ENCODE assay signal across 23 cellular contexts in the genomic region with DNA sequence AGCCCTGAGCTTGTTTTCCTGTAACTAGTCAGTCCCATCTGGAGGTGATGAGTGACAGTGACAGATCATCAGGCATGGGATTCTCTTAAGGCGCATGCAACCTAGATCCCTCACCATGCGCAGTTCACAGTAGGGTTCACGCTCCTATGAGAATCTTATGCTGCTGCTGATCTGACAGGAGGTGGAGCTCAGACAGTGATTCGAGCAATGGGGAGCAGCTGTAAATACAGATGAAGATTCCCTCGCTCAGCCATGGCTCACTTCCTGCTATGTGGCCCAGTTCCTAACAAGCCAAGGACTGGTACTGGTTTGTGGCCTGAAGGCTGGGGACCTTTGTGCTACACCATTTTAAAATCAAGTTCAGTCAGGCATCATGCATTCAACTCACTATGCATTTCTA.
DNase-seq lines count a peak whose midpoint lies in the region; ATAC-seq, FAIRE-seq and TF ChIP-seq lines count a peak whose summit lies in the region.
"Had no signal": no experiment of that assay in that cellular context is flagged by ENCODE, and none has a peak within 500 bp of the region (broad histone marks: within the 10 kb centered on the region; RNA-seq: fewer than 3 reads in every experiment).

No MANE protein-coding gene starts in this region.

- WGBS in IMR-90 (ENCODE audit: extremely low coverage in 2 of 2, insufficient read length in 1 of 2), 2 experiments, result no CpG with 5 or more reads among the region's 5 CpGs
- WGBS in thyroid gland, 2 donors, result 97 to 98% methylated on average over 5 of the region's 5 CpGs

- H3K36me3 Mint-ChIP-seq in astrocyte (ENCODE audit: low read depth, unreplicated experiment) (peaks cover 4% of the 10 kb centered on the region), neural progenitor cell (peaks cover 14% of the 10 kb centered on the region)
- no peaks in the 10 kb centered on the region for H3K36me3 Mint-ChIP-seq in naive thymus-derived CD4-positive, alpha-beta T cell
- H3K36me3 Mint-ChIP-seq: CD14-positive monocyte; CD4-positive, alpha-beta memory T cell; IgD-negative memory B cell had no signal

- H4K91ac ChIP-seq in IMR-90 (ENCODE audit: insufficient read depth, low read depth, low read length), result no peak overlapping the region; the same call in 1 of the 2 replicates

- CTCF ChIA-PET in IMR-90 (lab: Yijun Ruan, JAX), result no interaction called here
- CTCF ChIA-PET in naive thymus-derived CD4-positive, alpha-beta T cell (lab: Charles Lee), result no interaction called here

- H3K4ac ChIP-seq in IMR-90 (ENCODE audit: low read depth, low read length), result 0 out of 2 replicates have a peak overlapping the region, but pooled peaks have one; percentile 21

- no peaks in the 10 kb centered on the region for H3K27me3 ChIP-seq in IMR-90 (ENCODE audit: control insufficient read depth, insufficient read depth, low read length)
- no peaks in the 10 kb centered on the region for H3K27me3 ChIP-seq in astrocyte (ENCODE audit: insufficient read depth, low read length)
- no peaks in the 10 kb centered on the region for H3K27me3 ChIP-seq in thyroid gland
- no peaks in the 10 kb centered on the region for H3K27me3 ChIP-seq in neural progenitor cell
- H3K27me3 ChIP-seq in naive thymus-derived CD4-positive, alpha-beta T cell (ENCODE audit: control insufficient read depth in 2 of 2, insufficient read depth in 2 of 2, low read length in 2 of 2), result no peaks in the 10 kb centered on the region
- H3K27me3 ChIP-seq: BLaER1 had no signal

- no peak overlapping the region for H4K8ac ChIP-seq in IMR-90 (ENCODE audit: low read depth in 2 of 2, low read length in 2 of 2)

- H3K4me2 ChIP-seq in IMR-90 (ENCODE audit: low read depth, low read length), result no peak overlapping the region
- no peak overlapping the region for H3K4me2 ChIP-seq in astrocyte (ENCODE audit: low read length)
- no peak overlapping the region for H3K4me2 ChIP-seq in neural progenitor cell
- H3K4me2 ChIP-seq: A549, BLaER1 had no signal

- no peak overlapping the region for H3K18ac ChIP-seq in IMR-90 (ENCODE audit: low read depth, low read length)

- no peak overlapping the region for H2AK5ac ChIP-seq in IMR-90 (ENCODE audit: low read depth, low read length)

- in situ Hi-C loops in IMR-90 (cut with MboI; ENCODE audit: low sequenced_read_pairs), result no loop called here

- FAIRE-seq in astrocyte (lab: Jason Lieb, UNC), result no peak
- FAIRE-seq: G401.6 had no signal

- no peaks in the 10 kb centered on the region for H3F3A ChIP-seq in neural progenitor cell (ENCODE audit: low read depth)

- dilution Hi-C loops in IMR-90 (cut with HindIII; ENCODE audit: low sequenced_read_pairs, unreplicated experiment), result no loop called here

- no peaks in the 10 kb centered on the region for H3K27me3 Mint-ChIP-seq in astrocyte (ENCODE audit: low read depth, unreplicated experiment)
- no peaks in the 10 kb centered on the region for H3K27me3 Mint-ChIP-seq in neural progenitor cell (ENCODE audit: insufficient read depth, low read depth)
- H3K27me3 Mint-ChIP-seq in naive thymus-derived CD4-positive, alpha-beta T cell, result peaks cover 0 to 16% (median 4%) of the 10 kb centered on the region in 5 donors
- H3K27me3 Mint-ChIP-seq: IgD-negative memory B cell had no signal

- no peaks in the 10 kb centered on the region for H3K79me1 ChIP-seq in IMR-90 (ENCODE audit: low read depth in 1 of 2, low read length in 2 of 2)

- no peak overlapping the region for H3K23ac ChIP-seq in IMR-90 (ENCODE audit: low read depth, low read length)

- no peak overlapping the region for H3K4me3 ChIP-seq in IMR-90 (ENCODE audit: insufficient read depth, low read depth, low read length)
- H3K4me3 ChIP-seq in astrocyte (ENCODE audit: insufficient read depth, low read depth, low read length), result no peak overlapping the region
- no peak overlapping the region for H3K4me3 ChIP-seq in thyroid gland (replicated peaks in 1 of 3)
- no peak overlapping the region for H3K4me3 ChIP-seq in neural progenitor cell
- H3K4me3 ChIP-seq in naive thymus-derived CD4-positive, alpha-beta T cell (ENCODE audit: low read length), result no peak overlapping the region
- H3K4me3 ChIP-seq: A549, BLaER1 had no signal

- H3K27ac Mint-ChIP-seq in astrocyte (ENCODE audit: unreplicated experiment) (peak overlapping the region; percentile 47), neural progenitor cell (no peak overlapping the region)
- no peak overlapping the region for H3K27ac Mint-ChIP-seq in naive thymus-derived CD4-positive, alpha-beta T cell
- H3K27ac Mint-ChIP-seq: CD14-positive monocyte; CD4-positive, alpha-beta memory T cell; IgD-negative memory B cell had no signal

- BruUV-seq in IMR-90 (replicated peaks; lab: Mats Ljungman, UMichigan), result no TSS peak

- no peak for TF ChIP-seq CTCF in IMR-90 (conservative IDR thresholded peaks at IDR 0.05; ENCODE audit: low read depth, low read length)
- no peak for TF ChIP-seq CTCF in astrocyte (IDR thresholded peaks at IDR 0.05; ENCODE audit: insufficient read depth, low read depth, low read length)
- TF ChIP-seq CTCF in thyroid gland (IDR thresholded peaks at IDR 0.05), result no peak
- TF ChIP-seq CTCF in neural progenitor cell (IDR thresholded peaks at IDR 0.05), result no peak

- no peak overlapping the region for H2BK120ac ChIP-seq in IMR-90 (ENCODE audit: low read depth, low read length)

- H2AFZ ChIP-seq in IMR-90 (replicated peaks; ENCODE audit: low read length, poor library complexity) (peak overlapping the region; percentile 68), astrocyte (ENCODE audit: low read depth, low read length) (no peak overlapping the region), neural progenitor cell (replicated peaks) (no peak overlapping the region)

- H3K36me3 ChIP-seq in IMR-90 (ENCODE audit: control insufficient read depth, insufficient read depth, low read length) (no peaks in the 10 kb centered on the region), astrocyte (ENCODE audit: insufficient read depth, low read length) (no peaks in the 10 kb centered on the region), thyroid gland (peaks cover 0 to 9% of the 10 kb centered on the region in 2 donors), neural progenitor cell (no peaks in the 10 kb centered on the region)
- H3K36me3 ChIP-seq in naive thymus-derived CD4-positive, alpha-beta T cell (ENCODE audit: control insufficient read depth in 2 of 3, insufficient read depth in 3 of 3, low read length in 3 of 3), result no peaks in the 10 kb centered on the region
- H3K36me3 ChIP-seq: BLaER1 had no signal

- no peak overlapping the region for H2BK20ac ChIP-seq in IMR-90 (ENCODE audit: low read depth, low read length)

- no peak overlapping the region for H2AK9ac ChIP-seq in IMR-90 (replicated peaks; ENCODE audit: low read depth, low read length, poor library complexity)

- H3K79me2 ChIP-seq in astrocyte (ENCODE audit: insufficient read depth, low read length) (no peaks in the 10 kb centered on the region), neural progenitor cell (ENCODE audit: low read depth) (no peaks in the 10 kb centered on the region)

- no peak for TF ChIP-seq RAD21 in IMR-90 (IDR thresholded peaks at IDR 0.05; ENCODE audit: low read length)

- no peak overlapping the region for H3K9ac ChIP-seq in IMR-90 (ENCODE audit: low read depth, low read length)
- no peak overlapping the region for H3K9ac ChIP-seq in astrocyte (ENCODE audit: low read length)
- no peak overlapping the region for H3K9ac ChIP-seq in neural progenitor cell
- H3K9ac ChIP-seq: BLaER1 had no signal

- no peak overlapping the region; the same call in 2 of the 3 replicates for H2BK15ac ChIP-seq in IMR-90 (ENCODE audit: low read depth, low read length)

- POLR2A ChIA-PET in IMR-90 (lab: Charles Lee; ENCODE audit: unreplicated experiment), result no interaction called here
- POLR2A ChIA-PET in naive thymus-derived CD4-positive, alpha-beta T cell (lab: Charles Lee), result no interaction called here

- no peak overlapping the region for H3K56ac ChIP-seq in IMR-90 (ENCODE audit: extremely low read depth, insufficient read depth, low read length)

- H4K5ac ChIP-seq in IMR-90 (ENCODE audit: low read depth, low read length), result no peak overlapping the region

- peaks cover 5% of the 10 kb centered on the region for H3K9me1 ChIP-seq in IMR-90 (ENCODE audit: insufficient read depth, low read length)

- H2BK5ac ChIP-seq in IMR-90 (ENCODE audit: low read depth, low read length, poor library complexity, severe bottlenecking), result peak overlapping the region; percentile 1

- intact Hi-C loops in IMR-90 (cut with micrococcal nuclease), result no loop called here
- intact Hi-C loops in thyroid gland (cut with DNase I), result no loop called here
- intact Hi-C loops in naive thymus-derived CD4-positive, alpha-beta T cell (cut with micrococcal nuclease), result no loop called here

- peak overlapping the region; percentile 30 for H3K14ac ChIP-seq in IMR-90 (replicated peaks; ENCODE audit: low read depth, low read length)

- peaks cover 3% of the 10 kb centered on the region; the same call in 1 of the 2 replicates for H3K4me1 ChIP-seq in IMR-90 (ENCODE audit: control insufficient read depth, insufficient read depth, low read length)
- peaks cover 17% of the 10 kb centered on the region for H3K4me1 ChIP-seq in astrocyte (ENCODE audit: insufficient read depth, low read length)
- peaks cover 12 to 20% of the 10 kb centered on the region in 2 donors for H3K4me1 ChIP-seq in thyroid gland
- no peaks in the 10 kb centered on the region for H3K4me1 ChIP-seq in neural progenitor cell
- H3K4me1 ChIP-seq in naive thymus-derived CD4-positive, alpha-beta T cell (ENCODE audit: control insufficient read depth in 2 of 2, insufficient read depth in 2 of 2, low read length in 2 of 2), result no peaks in the 10 kb centered on the region
- H3K4me1 ChIP-seq: BLaER1 had no signal

- H3K4me1 Mint-ChIP-seq in astrocyte (ENCODE audit: low read depth, unreplicated experiment) (peaks cover 35% of the 10 kb centered on the region), neural progenitor cell (no peaks in the 10 kb centered on the region)
- no peaks in the 10 kb centered on the region for H3K4me1 Mint-ChIP-seq in naive thymus-derived CD4-positive, alpha-beta T cell
- H3K4me1 Mint-ChIP-seq: CD14-positive monocyte; CD4-positive, alpha-beta memory T cell; IgD-negative memory B cell had no signal

- DNase-seq in NCI-H82 (lab: John Stamatoyannopoulos, UW), result peak; percentile 16
- DNase-seq in NCI-H82 treated with DMSO at 0.1 percent for 48 hours (lab: John Stamatoyannopoulos, UW; ENCODE audit: unreplicated experiment), result no peak
- peak; percentile 23 for DNase-seq in IMR-90
- DNase-seq in astrocyte (ENCODE audit: low read depth), result no peak
- no peak for DNase-seq in thyroid gland
- no peak for DNase-seq in neural progenitor cell (ENCODE audit: low spot score)
- DNase-seq in HK-2 (ENCODE audit: unreplicated experiment), result no peak
- DNase-seq in naive thymus-derived CD4-positive, alpha-beta T cell, result no peak
- DNase-seq: AML-193; CD4-positive, alpha-beta memory T cell; DMS153; DMS79; EL; GOT3; H9; KBM-7 had no signal

- H3K4me3 Mint-ChIP-seq in astrocyte (ENCODE audit: unreplicated experiment) (no peak overlapping the region), neural progenitor cell (no peak overlapping the region)
- H3K4me3 Mint-ChIP-seq in naive thymus-derived CD4-positive, alpha-beta T cell, result no peak overlapping the region
- H3K4me3 Mint-ChIP-seq: CD14-positive monocyte; CD4-positive, alpha-beta memory T cell; H9; IgD-negative memory B cell had no signal

- H3K9me3 Mint-ChIP-seq in astrocyte (ENCODE audit: unreplicated experiment) (no peaks in the 10 kb centered on the region), neural progenitor cell (no peaks in the 10 kb centered on the region)
- peaks cover 0 to 4% (median 0%) of the 10 kb centered on the region in 11 donors for H3K9me3 Mint-ChIP-seq in naive thymus-derived CD4-positive, alpha-beta T cell
- H3K9me3 Mint-ChIP-seq: H9 had no signal

- no peak for TF ChIP-seq POLR2A in IMR-90 (IDR thresholded peaks at IDR 0.05; ENCODE audit: low read depth, low read length)
- TF ChIP-seq POLR2A in thyroid gland (IDR thresholded peaks at IDR 0.05), result no peak

- no peak for ATAC-seq in IMR-90 (ENCODE audit: low read depth)
- ATAC-seq in naive thymus-derived CD4-positive, alpha-beta T cell, result no peak
- ATAC-seq: A549 had no signal

- no peaks in the 10 kb centered on the region for H3K9me3 ChIP-seq in IMR-90 (ENCODE audit: control insufficient read depth, insufficient read depth, low read length)
- H3K9me3 ChIP-seq in astrocyte (ENCODE audit: insufficient read depth, low read depth, low read length), result no peaks in the 10 kb centered on the region
- H3K9me3 ChIP-seq in thyroid gland, result no peaks in the 10 kb centered on the region
- H3K9me3 ChIP-seq in neural progenitor cell (ENCODE audit: low read depth), result no peaks in the 10 kb centered on the region
- H3K9me3 ChIP-seq in naive thymus-derived CD4-positive, alpha-beta T cell (ENCODE audit: control insufficient read depth in 2 of 3, low read length in 3 of 3), result no peaks in the 10 kb centered on the region
- H3K9me3 ChIP-seq: A549, BLaER1 had no signal

- H3K27ac ChIP-seq in IMR-90 (ENCODE audit: insufficient read depth, low read length) (no peak overlapping the region), astrocyte (ENCODE audit: low read depth, low read length) (no peak overlapping the region), thyroid gland (peak overlapping the region in 2 of 3 donors; percentile 46 to 72), neural progenitor cell (no peak overlapping the region)
- H3K27ac ChIP-seq in naive thymus-derived CD4-positive, alpha-beta T cell (ENCODE audit: low read depth, low read length), result no peak overlapping the region
- H3K27ac ChIP-seq: 22Rv1, A549, BLaER1, HL-60 had no signal

- H4K20me1 ChIP-seq in IMR-90 (ENCODE audit: insufficient read depth, low read length) (no peaks in the 10 kb centered on the region), astrocyte (ENCODE audit: insufficient read depth, low read length) (no peaks in the 10 kb centered on the region), neural progenitor cell (ENCODE audit: low read depth) (no peaks in the 10 kb centered on the region)
- H4K20me1 ChIP-seq: BLaER1 had no signal

Comparison
In these comparisons a context has a peak if more than half of its experiments do, and no peak if none do; other contexts are left out.
1. DNase-seq: peak in NCI-H82 (single experiment) and IMR-90 (single experiment); none in NCI-H82 treated with DMSO at 0.1 percent for 48 hours (single experiment), astrocyte (single experiment), thyroid gland (0 of 2), neural progenitor cell (single experiment), HK-2 (single experiment) and naive thymus-derived CD4-positive, alpha-beta T cell (0 of 9).
2. H3K27ac ChIP-seq: peak in thyroid gland (2 of 3); none in IMR-90 (single experiment), astrocyte (single experiment), neural progenitor cell (single experiment) and naive thymus-derived CD4-positive, alpha-beta T cell (single experiment).